In genomic region chr16:73046484-73047214, GRCh38 we compare ENCODE assay signal across 1 cellular context.
TF ChIP-seq lines count a peak whose summit lies in the region.

No MANE protein-coding gene starts in this region.

TF ChIP-seq in GM12878, 131 proteins besides CTCF, POLR2A, EP300 and RAD21 (continued from another document):
- TF ChIP-seq CEBPZ (IDR thresholded peaks at IDR 0.05; ENCODE audit: low read depth, low read length) (no peak), CHD2 (IDR thresholded peaks at IDR 0.05; ENCODE audit: borderline replicate concordance, low read depth, low read length) (no peak), PBX3 (IDR thresholded peaks at IDR 0.05; ENCODE audit: insufficient replicate concordance, low read depth, low read length) (no peak), BHLHE40 (IDR thresholded peaks at IDR 0.05; ENCODE audit: borderline replicate concordance in 1 of 2, low read depth in 2 of 2, low read length in 1 of 2) (no peak), YY1 (IDR thresholded peaks at IDR 0.05; ENCODE audit: low read depth, low read length) (no peak), RCOR1 (conservative IDR thresholded peaks at IDR 0.05; ENCODE audit: low read depth, low read length) (no peak), EZH2 (IDR thresholded peaks at IDR 0.05; ENCODE audit: borderline replicate concordance, control insufficient read depth, low read depth, low read length) (no peak), ZNF207 (IDR thresholded peaks at IDR 0.05; ENCODE audit: borderline replicate concordance) (no peak), POLR2AphosphoS5 (IDR thresholded peaks at IDR 0.05; ENCODE audit: low read length) (no peak), SREBF1 (IDR thresholded peaks at IDR 0.05; ENCODE audit: low read length) (no peak), SMARCA5 (IDR thresholded peaks at IDR 0.05) (no peak), SMAD5 (IDR thresholded peaks at IDR 0.05; ENCODE audit: low read depth) (no peak), RBBP5 (conservative IDR thresholded peaks at IDR 0.05) (no peak)
